ENCODE assay signal across 1 cellular context in the genomic region with DNA sequence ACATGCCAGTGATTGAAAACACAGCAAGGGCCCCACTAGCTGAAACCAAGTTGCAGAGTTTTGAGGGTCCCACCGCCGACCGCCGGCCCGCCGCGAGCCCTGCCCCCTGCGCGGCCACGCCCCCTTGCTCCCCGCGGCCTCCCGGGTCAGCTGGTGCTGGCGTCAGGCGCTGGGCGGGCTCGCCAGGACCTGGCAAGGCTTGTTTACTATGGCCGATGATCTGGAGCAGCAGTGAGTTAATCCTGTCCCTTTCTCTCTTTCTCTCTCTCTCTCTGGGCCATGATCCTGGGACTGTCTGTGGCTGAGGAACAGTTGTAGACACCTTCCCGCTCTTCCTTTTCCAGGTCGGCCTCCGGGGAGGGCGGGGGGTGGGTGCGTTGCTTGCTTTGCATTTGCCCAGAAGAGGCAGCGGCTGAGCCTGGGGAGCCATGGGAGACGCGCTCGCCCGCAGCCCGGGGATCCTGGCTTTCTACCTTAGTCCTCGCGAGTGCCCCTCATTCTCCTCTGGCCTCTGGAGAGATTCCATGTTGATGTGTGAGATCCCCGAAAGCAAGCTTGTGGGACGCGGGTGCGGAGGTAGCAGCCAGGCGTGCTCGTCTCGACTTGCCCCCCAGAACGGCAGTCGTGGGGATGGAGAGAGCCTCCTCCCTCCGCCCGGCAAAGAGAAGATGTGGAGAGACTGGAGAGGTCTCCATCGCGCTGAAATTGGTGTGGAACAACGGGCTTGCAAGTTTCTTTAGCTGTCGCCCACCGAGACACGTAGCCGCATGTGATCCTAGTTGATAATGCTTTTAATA.
TF ChIP-seq lines count a peak whose summit lies in the region.

A gene with protein sequence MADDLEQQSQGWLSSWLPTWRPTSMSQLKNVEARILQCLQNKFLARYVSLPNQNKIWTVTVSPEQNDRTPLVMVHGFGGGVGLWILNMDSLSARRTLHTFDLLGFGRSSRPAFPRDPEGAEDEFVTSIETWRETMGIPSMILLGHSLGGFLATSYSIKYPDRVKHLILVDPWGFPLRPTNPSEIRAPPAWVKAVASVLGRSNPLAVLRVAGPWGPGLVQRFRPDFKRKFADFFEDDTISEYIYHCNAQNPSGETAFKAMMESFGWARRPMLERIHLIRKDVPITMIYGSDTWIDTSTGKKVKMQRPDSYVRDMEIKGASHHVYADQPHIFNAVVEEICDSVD (plus strand): TSS at position 202 of the 797 bp plus-strand sequence. CDS start 7 bp downstream, at position 209.

TF ChIP-seq in HepG2, 621 proteins besides CTCF, POLR2A, EP300 and RAD21 (continued from another document and continues in another):
- TF ChIP-seq ISL2 (CRISPR knock-in tag; IDR thresholded peaks at IDR 0.05) (no peak; the same call in 1 of the 2 replicates), MXD1 (CRISPR knock-in tag; IDR thresholded peaks at IDR 0.05) (peak; percentile 78), NFYC (CRISPR knock-in tag; IDR thresholded peaks at IDR 0.05) (peak; percentile 37), MTF2 (CRISPR knock-in tag; IDR thresholded peaks at IDR 0.05; ENCODE audit: borderline replicate concordance) (peak; percentile 65), ARID4A (CRISPR knock-in tag; IDR thresholded peaks at IDR 0.05; ENCODE audit: borderline replicate concordance) (peak; percentile 98; the same call in 1 of the 2 replicates), TOE1 (CRISPR knock-in tag; IDR thresholded peaks at IDR 0.05) (no peak), MXD3 (CRISPR knock-in tag; IDR thresholded peaks at IDR 0.05) (peak; percentile 65), GATAD1 (CRISPR knock-in tag; IDR thresholded peaks at IDR 0.05) (peak; percentile 28; the same call in 1 of the 2 replicates), NKX3-1 (CRISPR knock-in tag; IDR thresholded peaks at IDR 0.05) (0 out of 2 replicates have a peak, but pooled peaks have one; percentile 50), ZNF850 (CRISPR knock-in tag; conservative IDR thresholded peaks at IDR 0.05) (no peak), ZNF124 (CRISPR knock-in tag; IDR thresholded peaks at IDR 0.05) (0 out of 2 replicates have a peak, but pooled peaks have one; percentile 54), ZNF251 (CRISPR knock-in tag; IDR thresholded peaks at IDR 0.05) (no peak; the same call in 1 of the 2 replicates), JUN (CRISPR knock-in tag; IDR thresholded peaks at IDR 0.05) (peak; percentile 6; the same call in 1 of the 2 replicates), SOX6 (IDR thresholded peaks at IDR 0.05) (no peak), SOX6 (CRISPR knock-in tag; IDR thresholded peaks at IDR 0.05) (peak; percentile 38), ZNF224 (CRISPR knock-in tag; IDR thresholded peaks at IDR 0.05) (peak; percentile 94; the same call in 1 of the 2 replicates), HOXA3 (CRISPR knock-in tag; IDR thresholded peaks at IDR 0.05) (peak; percentile 88), RBM39 (IDR thresholded peaks at IDR 0.05; ENCODE audit: low read depth, low read length, poor library complexity, severe bottlenecking) (peak; percentile 89), RARG (CRISPR knock-in tag; IDR thresholded peaks at IDR 0.05; ENCODE audit: low read depth) (peak; percentile 41; the same call in 1 of the 2 replicates), ZNF674 (CRISPR knock-in tag; IDR thresholded peaks at IDR 0.05; ENCODE audit: low read depth) (no peak), ZNF335 (CRISPR knock-in tag; IDR thresholded peaks at IDR 0.05) (peak; percentile 47; the same call in 1 of the 2 replicates), RCOR2 (CRISPR knock-in tag; IDR thresholded peaks at IDR 0.05) (no peak; the same call in 1 of the 2 replicates), NR3C1 (CRISPR knock-in tag; IDR thresholded peaks at IDR 0.05) (no peak), SMAD9 (CRISPR knock-in tag; IDR thresholded peaks at IDR 0.05) (no peak; the same call in 1 of the 2 replicates), FOXK2 (IDR thresholded peaks at IDR 0.05) (peak; percentile 95), NR2F1 (CRISPR knock-in tag; IDR thresholded peaks at IDR 0.05) (peak; percentile 12 to 59; a peak in 3 of 4 replicates), ZNF160 (CRISPR knock-in tag; IDR thresholded peaks at IDR 0.05) (peak; percentile 80; the same call in 1 of the 2 replicates), ZNF577 (CRISPR knock-in tag; IDR thresholded peaks at IDR 0.05; ENCODE audit: borderline replicate concordance, low read depth) (no peak), ZNF841 (CRISPR knock-in tag; IDR thresholded peaks at IDR 0.05; ENCODE audit: borderline replicate concordance) (no peak), NRL (CRISPR knock-in tag; IDR thresholded peaks at IDR 0.05; ENCODE audit: borderline replicate concordance) (peak; percentile 95), ZNF562 (CRISPR knock-in tag; IDR thresholded peaks at IDR 0.05; ENCODE audit: borderline replicate concordance) (no peak), ZNF724P (CRISPR knock-in tag; IDR thresholded peaks at IDR 0.05; ENCODE audit: borderline replicate concordance) (no peak; the same call in 1 of the 2 replicates), ZNF768 (CRISPR knock-in tag; IDR thresholded peaks at IDR 0.05) (peak; percentile 76; the same call in 1 of the 2 replicates), ZNF782 (CRISPR knock-in tag; IDR thresholded peaks at IDR 0.05; ENCODE audit: borderline replicate concordance) (0 out of 2 replicates have a peak, but pooled peaks have one; percentile 62), ZNF431 (CRISPR knock-in tag; IDR thresholded peaks at IDR 0.05; ENCODE audit: borderline replicate concordance, low read depth) (peak; percentile 20; the same call in 1 of the 2 replicates), ZC3H13 (CRISPR knock-in tag; IDR thresholded peaks at IDR 0.05) (peak; percentile 91), MTA3 (CRISPR knock-in tag; IDR thresholded peaks at IDR 0.05) (0 out of 2 replicates have a peak, but pooled peaks have one; percentile 3), BCL6 (CRISPR knock-in tag; IDR thresholded peaks at IDR 0.05) (no peak; the same call in 1 of the 2 replicates), KLF11 (CRISPR knock-in tag; IDR thresholded peaks at IDR 0.05) (no peak), ZNF773 (CRISPR knock-in tag; IDR thresholded peaks at IDR 0.05; ENCODE audit: borderline replicate concordance) (peak; percentile 69; the same call in 1 of the 2 replicates), ZNF546 (CRISPR knock-in tag; conservative IDR thresholded peaks at IDR 0.05) (no peak; the same call in 1 of the 2 replicates), ZNF3 (CRISPR knock-in tag; IDR thresholded peaks at IDR 0.05) (no peak; the same call in 1 of the 2 replicates), ZNF83 (CRISPR knock-in tag; IDR thresholded peaks at IDR 0.05; ENCODE audit: borderline replicate concordance) (0 out of 2 replicates have a peak, but pooled peaks have one; percentile 42), GLI4 (CRISPR knock-in tag; IDR thresholded peaks at IDR 0.05; ENCODE audit: borderline replicate concordance) (peak; percentile 29; the same call in 1 of the 2 replicates), NCOA5 (CRISPR knock-in tag; IDR thresholded peaks at IDR 0.05) (no peak), IRF2 (CRISPR knock-in tag; IDR thresholded peaks at IDR 0.05) (peak; percentile 76), SCMH1 (CRISPR knock-in tag; IDR thresholded peaks at IDR 0.05; ENCODE audit: borderline replicate concordance) (no peak)
- TF ChIP-seq, protein P1, sequence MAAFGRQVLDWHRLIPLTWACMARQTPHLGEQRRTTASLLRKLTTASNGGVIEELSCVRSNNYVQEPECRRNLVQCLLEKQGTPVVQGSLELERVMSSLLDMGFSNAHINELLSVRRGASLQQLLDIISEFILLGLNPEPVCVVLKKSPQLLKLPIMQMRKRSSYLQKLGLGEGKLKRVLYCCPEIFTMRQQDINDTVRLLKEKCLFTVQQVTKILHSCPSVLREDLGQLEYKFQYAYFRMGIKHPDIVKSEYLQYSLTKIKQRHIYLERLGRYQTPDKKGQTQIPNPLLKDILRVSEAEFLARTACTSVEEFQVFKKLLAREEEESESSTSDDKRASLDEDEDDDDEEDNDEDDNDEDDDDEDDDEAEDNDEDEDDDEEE (CRISPR knock-in tag; IDR thresholded peaks at IDR 0.05): no peak
- TF ChIP-seq, protein P2, sequence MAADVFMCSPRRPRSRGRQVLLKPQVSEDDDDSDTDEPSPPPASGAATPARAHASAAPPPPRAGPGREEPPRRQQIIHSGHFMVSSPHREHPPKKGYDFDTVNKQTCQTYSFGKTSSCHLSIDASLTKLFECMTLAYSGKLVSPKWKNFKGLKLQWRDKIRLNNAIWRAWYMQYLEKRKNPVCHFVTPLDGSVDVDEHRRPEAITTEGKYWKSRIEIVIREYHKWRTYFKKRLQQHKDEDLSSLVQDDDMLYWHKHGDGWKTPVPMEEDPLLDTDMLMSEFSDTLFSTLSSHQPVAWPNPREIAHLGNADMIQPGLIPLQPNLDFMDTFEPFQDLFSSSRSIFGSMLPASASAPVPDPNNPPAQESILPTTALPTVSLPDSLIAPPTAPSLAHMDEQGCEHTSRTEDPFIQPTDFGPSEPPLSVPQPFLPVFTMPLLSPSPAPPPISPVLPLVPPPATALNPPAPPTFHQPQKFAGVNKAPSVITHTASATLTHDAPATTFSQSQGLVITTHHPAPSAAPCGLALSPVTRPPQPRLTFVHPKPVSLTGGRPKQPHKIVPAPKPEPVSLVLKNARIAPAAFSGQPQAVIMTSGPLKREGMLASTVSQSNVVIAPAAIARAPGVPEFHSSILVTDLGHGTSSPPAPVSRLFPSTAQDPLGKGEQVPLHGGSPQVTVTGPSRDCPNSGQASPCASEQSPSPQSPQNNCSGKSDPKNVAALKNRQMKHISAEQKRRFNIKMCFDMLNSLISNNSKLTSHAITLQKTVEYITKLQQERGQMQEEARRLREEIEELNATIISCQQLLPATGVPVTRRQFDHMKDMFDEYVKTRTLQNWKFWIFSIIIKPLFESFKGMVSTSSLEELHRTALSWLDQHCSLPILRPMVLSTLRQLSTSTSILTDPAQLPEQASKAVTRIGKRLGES (CRISPR knock-in tag; IDR thresholded peaks at IDR 0.05; ENCODE audit: borderline replicate concordance): no peak
- TF ChIP-seq, protein P3, sequence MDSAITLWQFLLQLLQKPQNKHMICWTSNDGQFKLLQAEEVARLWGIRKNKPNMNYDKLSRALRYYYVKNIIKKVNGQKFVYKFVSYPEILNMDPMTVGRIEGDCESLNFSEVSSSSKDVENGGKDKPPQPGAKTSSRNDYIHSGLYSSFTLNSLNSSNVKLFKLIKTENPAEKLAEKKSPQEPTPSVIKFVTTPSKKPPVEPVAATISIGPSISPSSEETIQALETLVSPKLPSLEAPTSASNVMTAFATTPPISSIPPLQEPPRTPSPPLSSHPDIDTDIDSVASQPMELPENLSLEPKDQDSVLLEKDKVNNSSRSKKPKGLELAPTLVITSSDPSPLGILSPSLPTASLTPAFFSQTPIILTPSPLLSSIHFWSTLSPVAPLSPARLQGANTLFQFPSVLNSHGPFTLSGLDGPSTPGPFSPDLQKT (CRISPR knock-in tag; IDR thresholded peaks at IDR 0.05; ENCODE audit: borderline replicate concordance): 0 out of 2 replicates have a peak, but pooled peaks have one; percentile 10
- TF ChIP-seq, protein P4, sequence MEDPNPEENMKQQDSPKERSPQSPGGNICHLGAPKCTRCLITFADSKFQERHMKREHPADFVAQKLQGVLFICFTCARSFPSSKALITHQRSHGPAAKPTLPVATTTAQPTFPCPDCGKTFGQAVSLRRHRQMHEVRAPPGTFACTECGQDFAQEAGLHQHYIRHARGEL (CRISPR knock-in tag; IDR thresholded peaks at IDR 0.05): no peak
- TF ChIP-seq, protein P5, sequence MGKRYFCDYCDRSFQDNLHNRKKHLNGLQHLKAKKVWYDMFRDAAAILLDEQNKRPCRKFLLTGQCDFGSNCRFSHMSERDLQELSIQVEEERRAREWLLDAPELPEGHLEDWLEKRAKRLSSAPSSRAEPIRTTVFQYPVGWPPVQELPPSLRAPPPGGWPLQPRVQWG (CRISPR knock-in tag; IDR thresholded peaks at IDR 0.05; ENCODE audit: borderline replicate concordance, low read depth): no peak
- TF ChIP-seq, protein P6, sequence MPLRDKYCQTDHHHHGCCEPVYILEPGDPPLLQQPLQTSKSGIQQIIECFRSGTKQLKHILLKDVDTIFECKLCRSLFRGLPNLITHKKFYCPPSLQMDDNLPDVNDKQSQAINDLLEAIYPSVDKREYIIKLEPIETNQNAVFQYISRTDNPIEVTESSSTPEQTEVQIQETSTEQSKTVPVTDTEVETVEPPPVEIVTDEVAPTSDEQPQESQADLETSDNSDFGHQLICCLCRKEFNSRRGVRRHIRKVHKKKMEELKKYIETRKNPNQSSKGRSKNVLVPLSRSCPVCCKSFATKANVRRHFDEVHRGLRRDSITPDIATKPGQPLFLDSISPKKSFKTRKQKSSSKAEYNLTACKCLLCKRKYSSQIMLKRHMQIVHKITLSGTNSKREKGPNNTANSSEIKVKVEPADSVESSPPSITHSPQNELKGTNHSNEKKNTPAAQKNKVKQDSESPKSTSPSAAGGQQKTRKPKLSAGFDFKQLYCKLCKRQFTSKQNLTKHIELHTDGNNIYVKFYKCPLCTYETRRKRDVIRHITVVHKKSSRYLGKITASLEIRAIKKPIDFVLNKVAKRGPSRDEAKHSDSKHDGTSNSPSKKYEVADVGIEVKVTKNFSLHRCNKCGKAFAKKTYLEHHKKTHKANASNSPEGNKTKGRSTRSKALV (CRISPR knock-in tag; IDR thresholded peaks at IDR 0.05): peak; percentile 87
